ENCODE assay signal across 1 cellular context in the genomic region with DNA sequence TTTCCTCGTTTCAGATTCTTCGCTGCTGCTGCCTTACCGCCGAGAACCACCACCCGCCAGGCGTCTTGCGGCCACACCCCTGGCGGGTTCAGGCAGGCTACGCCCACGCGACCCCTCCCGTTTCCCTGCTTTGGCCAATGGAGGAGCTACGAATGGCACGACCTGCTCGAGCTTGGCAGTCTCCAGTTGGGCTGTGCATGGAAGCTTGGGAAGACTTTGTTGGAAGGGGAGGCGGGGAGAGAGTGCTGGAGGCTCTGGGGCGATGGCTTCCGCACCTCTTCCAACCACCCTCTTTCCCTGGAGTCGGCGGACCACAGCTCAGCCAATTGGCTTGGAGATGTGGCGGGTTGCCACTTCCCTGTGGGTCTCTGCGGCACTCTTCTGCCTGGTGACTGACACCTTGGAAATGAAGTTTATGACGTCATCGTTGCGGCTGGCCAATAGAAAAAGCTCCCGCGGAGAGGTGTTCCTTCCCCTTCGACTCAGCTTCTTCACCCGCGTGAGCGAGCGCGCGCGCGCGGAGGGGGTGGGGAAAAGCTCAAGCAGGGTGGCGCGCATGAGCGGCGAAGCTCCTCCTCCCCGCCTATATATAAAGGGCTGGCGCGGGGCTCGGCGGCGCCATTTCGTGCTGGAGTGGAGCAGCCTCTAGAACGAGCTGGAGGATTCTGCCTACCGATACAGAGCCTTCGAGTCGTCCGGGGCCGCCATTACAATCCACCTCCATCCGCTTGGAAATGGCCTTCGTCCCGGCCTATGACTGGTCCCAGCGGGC.
TF ChIP-seq lines count a peak whose summit lies in the region.

No MANE protein-coding gene starts in this region.

TF ChIP-seq in H1, 55 proteins besides CTCF, POLR2A, EP300 and RAD21:
- TF ChIP-seq FOSL1 (IDR thresholded peaks at IDR 0.05; ENCODE audit: insufficient read depth, low read depth, low read length) (no peak), GTF2F1 (IDR thresholded peaks at IDR 0.05; ENCODE audit: borderline replicate concordance, low read depth, low read length) (peak; percentile 98), PHF8 (conservative IDR thresholded peaks at IDR 0.05; ENCODE audit: low read depth, low read length) (peak; percentile 61), CTBP2 (IDR thresholded peaks at IDR 0.05; ENCODE audit: borderline replicate concordance, insufficient read depth, insufficient read length, low read length) (peak; percentile 83), SUZ12 (IDR thresholded peaks at IDR 0.05; ENCODE audit: low read length) (no peak), SP4 (IDR thresholded peaks at IDR 0.05; ENCODE audit: low read length) (peak; percentile 88; the same call in 1 of the 2 replicates), JUN (IDR thresholded peaks at IDR 0.05; ENCODE audit: low read depth, low read length) (peak; percentile 97), KDM5A (IDR thresholded peaks at IDR 0.05; ENCODE audit: low read length) (no peak), CREB1 (IDR thresholded peaks at IDR 0.05) (peak; percentile 90), RBBP5 (IDR thresholded peaks at IDR 0.05; ENCODE audit: borderline replicate concordance, low read depth, low read length) (no peak), KDM1A (IDR thresholded peaks at IDR 0.05; ENCODE audit: borderline replicate concordance, low read length) (no peak), CBX5 (IDR thresholded peaks at IDR 0.05; ENCODE audit: low read depth, low read length) (no peak), YY1 (IDR thresholded peaks at IDR 0.05; ENCODE audit: low read depth, low read length) (peak; percentile 96; the same call in 1 of the 2 replicates), JUND (IDR thresholded peaks at IDR 0.05; ENCODE audit: low read length) (peak; percentile 100), RFX5 (IDR thresholded peaks at IDR 0.05; ENCODE audit: borderline replicate concordance, low read depth, low read length) (peak; percentile 88), CHD2 (IDR thresholded peaks at IDR 0.05; ENCODE audit: low read length) (peak; percentile 58; the same call in 1 of the 2 replicates), ZNF274 (IDR thresholded peaks at IDR 0.05; ENCODE audit: borderline replicate concordance, extremely low read depth, low read length) (no peak), TAF7 (optimal IDR thresholded peaks at IDR 0.05; ENCODE audit: borderline replicate concordance, low read depth, low read length) (peak; percentile 98), MAFK (IDR thresholded peaks at IDR 0.05; ENCODE audit: low read depth, low read length) (no peak), ASH2L (IDR thresholded peaks at IDR 0.05; ENCODE audit: low read length) (peak; percentile 43), BACH1 (IDR thresholded peaks at IDR 0.05; ENCODE audit: low read length) (peak; percentile 84), CHD1 (IDR thresholded peaks at IDR 0.05; ENCODE audit: low read depth, low read length) (no peak), GABPA (IDR thresholded peaks at IDR 0.05; ENCODE audit: borderline replicate concordance, insufficient read depth, low read length) (no peak), SP1 (IDR thresholded peaks at IDR 0.05; ENCODE audit: low read depth, low read length) (peak; percentile 44), RNF2 (IDR thresholded peaks at IDR 0.05; ENCODE audit: borderline replicate concordance, low read depth, low read length, missing control alignments, poor library complexity, severe bottlenecking) (no peak), KDM4A (IDR thresholded peaks at IDR 0.05; ENCODE audit: low read depth, low read length, severe bottlenecking) (peak; percentile 2), HDAC2 (IDR thresholded peaks at IDR 0.05; ENCODE audit: borderline replicate concordance in 1 of 2, low read depth in 2 of 2, low read length in 2 of 2) (0 out of 4 replicates have a peak, but pooled peaks of 1 of the 2 experiments have one; percentile 53), CEBPB (IDR thresholded peaks at IDR 0.05; ENCODE audit: low read depth, low read length) (no peak), TBP (IDR thresholded peaks at IDR 0.05; ENCODE audit: low read depth, low read length) (peak; percentile 98), SIN3A (conservative IDR thresholded peaks at IDR 0.05 in 1 of 2, IDR thresholded peaks at IDR 0.05 in 1 of 2; ENCODE audit: low read depth in 1 of 2, low read length in 2 of 2) (peak in 1 of 2 experiments; percentile 42; a peak in 1 of 4 replicates), POU5F1 (IDR thresholded peaks at IDR 0.05; ENCODE audit: low read depth, low read length) (no peak), TEAD4 (IDR thresholded peaks at IDR 0.05; ENCODE audit: low read depth, low read length) (no peak; the same call in 1 of the 2 replicates), EGR1 (IDR thresholded peaks at IDR 0.05; ENCODE audit: borderline replicate concordance, low read depth, low read length) (peak; percentile 98), SRF (IDR thresholded peaks at IDR 0.05; ENCODE audit: low read depth, low read length) (no peak), TAF1 (IDR thresholded peaks at IDR 0.05; ENCODE audit: low read depth, low read length) (peak; percentile 100), BRCA1 (IDR thresholded peaks at IDR 0.05; ENCODE audit: low read depth, low read length) (no peak), POLR2AphosphoS5 (IDR thresholded peaks at IDR 0.05; ENCODE audit: low read depth, low read length) (peak; percentile 96), NRF1 (IDR thresholded peaks at IDR 0.05; ENCODE audit: low read depth, low read length) (peak; percentile 30), TCF12 (IDR thresholded peaks at IDR 0.05; ENCODE audit: low read depth, low read length) (no peak)
- TF ChIP-seq, protein P1, sequence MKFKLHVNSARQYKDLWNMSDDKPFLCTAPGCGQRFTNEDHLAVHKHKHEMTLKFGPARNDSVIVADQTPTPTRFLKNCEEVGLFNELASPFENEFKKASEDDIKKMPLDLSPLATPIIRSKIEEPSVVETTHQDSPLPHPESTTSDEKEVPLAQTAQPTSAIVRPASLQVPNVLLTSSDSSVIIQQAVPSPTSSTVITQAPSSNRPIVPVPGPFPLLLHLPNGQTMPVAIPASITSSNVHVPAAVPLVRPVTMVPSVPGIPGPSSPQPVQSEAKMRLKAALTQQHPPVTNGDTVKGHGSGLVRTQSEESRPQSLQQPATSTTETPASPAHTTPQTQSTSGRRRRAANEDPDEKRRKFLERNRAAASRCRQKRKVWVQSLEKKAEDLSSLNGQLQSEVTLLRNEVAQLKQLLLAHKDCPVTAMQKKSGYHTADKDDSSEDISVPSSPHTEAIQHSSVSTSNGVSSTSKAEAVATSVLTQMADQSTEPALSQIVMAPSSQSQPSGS (IDR thresholded peaks at IDR 0.05; ENCODE audit: low read length), result peak; percentile 87
- TF ChIP-seq, protein P2, sequence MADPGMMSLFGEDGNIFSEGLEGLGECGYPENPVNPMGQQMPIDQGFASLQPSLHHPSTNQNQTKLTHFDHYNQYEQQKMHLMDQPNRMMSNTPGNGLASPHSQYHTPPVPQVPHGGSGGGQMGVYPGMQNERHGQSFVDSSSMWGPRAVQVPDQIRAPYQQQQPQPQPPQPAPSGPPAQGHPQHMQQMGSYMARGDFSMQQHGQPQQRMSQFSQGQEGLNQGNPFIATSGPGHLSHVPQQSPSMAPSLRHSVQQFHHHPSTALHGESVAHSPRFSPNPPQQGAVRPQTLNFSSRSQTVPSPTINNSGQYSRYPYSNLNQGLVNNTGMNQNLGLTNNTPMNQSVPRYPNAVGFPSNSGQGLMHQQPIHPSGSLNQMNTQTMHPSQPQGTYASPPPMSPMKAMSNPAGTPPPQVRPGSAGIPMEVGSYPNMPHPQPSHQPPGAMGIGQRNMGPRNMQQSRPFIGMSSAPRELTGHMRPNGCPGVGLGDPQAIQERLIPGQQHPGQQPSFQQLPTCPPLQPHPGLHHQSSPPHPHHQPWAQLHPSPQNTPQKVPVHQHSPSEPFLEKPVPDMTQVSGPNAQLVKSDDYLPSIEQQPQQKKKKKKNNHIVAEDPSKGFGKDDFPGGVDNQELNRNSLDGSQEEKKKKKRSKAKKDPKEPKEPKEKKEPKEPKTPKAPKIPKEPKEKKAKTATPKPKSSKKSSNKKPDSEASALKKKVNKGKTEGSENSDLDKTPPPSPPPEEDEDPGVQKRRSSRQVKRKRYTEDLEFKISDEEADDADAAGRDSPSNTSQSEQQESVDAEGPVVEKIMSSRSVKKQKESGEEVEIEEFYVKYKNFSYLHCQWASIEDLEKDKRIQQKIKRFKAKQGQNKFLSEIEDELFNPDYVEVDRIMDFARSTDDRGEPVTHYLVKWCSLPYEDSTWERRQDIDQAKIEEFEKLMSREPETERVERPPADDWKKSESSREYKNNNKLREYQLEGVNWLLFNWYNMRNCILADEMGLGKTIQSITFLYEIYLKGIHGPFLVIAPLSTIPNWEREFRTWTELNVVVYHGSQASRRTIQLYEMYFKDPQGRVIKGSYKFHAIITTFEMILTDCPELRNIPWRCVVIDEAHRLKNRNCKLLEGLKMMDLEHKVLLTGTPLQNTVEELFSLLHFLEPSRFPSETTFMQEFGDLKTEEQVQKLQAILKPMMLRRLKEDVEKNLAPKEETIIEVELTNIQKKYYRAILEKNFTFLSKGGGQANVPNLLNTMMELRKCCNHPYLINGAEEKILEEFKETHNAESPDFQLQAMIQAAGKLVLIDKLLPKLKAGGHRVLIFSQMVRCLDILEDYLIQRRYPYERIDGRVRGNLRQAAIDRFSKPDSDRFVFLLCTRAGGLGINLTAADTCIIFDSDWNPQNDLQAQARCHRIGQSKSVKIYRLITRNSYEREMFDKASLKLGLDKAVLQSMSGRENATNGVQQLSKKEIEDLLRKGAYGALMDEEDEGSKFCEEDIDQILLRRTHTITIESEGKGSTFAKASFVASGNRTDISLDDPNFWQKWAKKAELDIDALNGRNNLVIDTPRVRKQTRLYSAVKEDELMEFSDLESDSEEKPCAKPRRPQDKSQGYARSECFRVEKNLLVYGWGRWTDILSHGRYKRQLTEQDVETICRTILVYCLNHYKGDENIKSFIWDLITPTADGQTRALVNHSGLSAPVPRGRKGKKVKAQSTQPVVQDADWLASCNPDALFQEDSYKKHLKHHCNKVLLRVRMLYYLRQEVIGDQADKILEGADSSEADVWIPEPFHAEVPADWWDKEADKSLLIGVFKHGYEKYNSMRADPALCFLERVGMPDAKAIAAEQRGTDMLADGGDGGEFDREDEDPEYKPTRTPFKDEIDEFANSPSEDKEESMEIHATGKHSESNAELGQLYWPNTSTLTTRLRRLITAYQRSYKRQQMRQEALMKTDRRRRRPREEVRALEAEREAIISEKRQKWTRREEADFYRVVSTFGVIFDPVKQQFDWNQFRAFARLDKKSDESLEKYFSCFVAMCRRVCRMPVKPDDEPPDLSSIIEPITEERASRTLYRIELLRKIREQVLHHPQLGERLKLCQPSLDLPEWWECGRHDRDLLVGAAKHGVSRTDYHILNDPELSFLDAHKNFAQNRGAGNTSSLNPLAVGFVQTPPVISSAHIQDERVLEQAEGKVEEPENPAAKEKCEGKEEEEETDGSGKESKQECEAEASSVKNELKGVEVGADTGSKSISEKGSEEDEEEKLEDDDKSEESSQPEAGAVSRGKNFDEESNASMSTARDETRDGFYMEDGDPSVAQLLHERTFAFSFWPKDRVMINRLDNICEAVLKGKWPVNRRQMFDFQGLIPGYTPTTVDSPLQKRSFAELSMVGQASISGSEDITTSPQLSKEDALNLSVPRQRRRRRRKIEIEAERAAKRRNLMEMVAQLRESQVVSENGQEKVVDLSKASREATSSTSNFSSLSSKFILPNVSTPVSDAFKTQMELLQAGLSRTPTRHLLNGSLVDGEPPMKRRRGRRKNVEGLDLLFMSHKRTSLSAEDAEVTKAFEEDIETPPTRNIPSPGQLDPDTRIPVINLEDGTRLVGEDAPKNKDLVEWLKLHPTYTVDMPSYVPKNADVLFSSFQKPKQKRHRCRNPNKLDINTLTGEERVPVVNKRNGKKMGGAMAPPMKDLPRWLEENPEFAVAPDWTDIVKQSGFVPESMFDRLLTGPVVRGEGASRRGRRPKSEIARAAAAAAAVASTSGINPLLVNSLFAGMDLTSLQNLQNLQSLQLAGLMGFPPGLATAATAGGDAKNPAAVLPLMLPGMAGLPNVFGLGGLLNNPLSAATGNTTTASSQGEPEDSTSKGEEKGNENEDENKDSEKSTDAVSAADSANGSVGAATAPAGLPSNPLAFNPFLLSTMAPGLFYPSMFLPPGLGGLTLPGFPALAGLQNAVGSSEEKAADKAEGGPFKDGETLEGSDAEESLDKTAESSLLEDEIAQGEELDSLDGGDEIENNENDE (IDR thresholded peaks at IDR 0.05; ENCODE audit: insufficient replicate concordance, low read length), result peak; percentile 9
- TF ChIP-seq, protein P3, sequence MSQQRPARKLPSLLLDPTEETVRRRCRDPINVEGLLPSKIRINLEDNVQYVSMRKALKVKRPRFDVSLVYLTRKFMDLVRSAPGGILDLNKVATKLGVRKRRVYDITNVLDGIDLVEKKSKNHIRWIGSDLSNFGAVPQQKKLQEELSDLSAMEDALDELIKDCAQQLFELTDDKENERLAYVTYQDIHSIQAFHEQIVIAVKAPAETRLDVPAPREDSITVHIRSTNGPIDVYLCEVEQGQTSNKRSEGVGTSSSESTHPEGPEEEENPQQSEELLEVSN (IDR thresholded peaks at IDR 0.05), result peak; percentile 97
- TF ChIP-seq, protein P4, sequence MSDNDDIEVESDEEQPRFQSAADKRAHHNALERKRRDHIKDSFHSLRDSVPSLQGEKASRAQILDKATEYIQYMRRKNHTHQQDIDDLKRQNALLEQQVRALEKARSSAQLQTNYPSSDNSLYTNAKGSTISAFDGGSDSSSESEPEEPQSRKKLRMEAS (IDR thresholded peaks at IDR 0.05), result peak; percentile 40
- TF ChIP-seq, protein P5, sequence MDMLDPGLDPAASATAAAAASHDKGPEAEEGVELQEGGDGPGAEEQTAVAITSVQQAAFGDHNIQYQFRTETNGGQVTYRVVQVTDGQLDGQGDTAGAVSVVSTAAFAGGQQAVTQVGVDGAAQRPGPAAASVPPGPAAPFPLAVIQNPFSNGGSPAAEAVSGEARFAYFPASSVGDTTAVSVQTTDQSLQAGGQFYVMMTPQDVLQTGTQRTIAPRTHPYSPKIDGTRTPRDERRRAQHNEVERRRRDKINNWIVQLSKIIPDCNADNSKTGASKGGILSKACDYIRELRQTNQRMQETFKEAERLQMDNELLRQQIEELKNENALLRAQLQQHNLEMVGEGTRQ (IDR thresholded peaks at IDR 0.05; ENCODE audit: low read length), result peak; percentile 23
